Comparison of ENCODE assay signal across 13 cellular contexts in genomic region chr4:107987916-107988762, GRCh38. TPM values are rescaled to one million over a fixed set of nuclear protein-coding genes. Genes with fewer than 3 reads are reported as not detected.
DNase-seq lines count a peak whose midpoint lies in the region; ATAC-seq and TF ChIP-seq lines count a peak whose summit lies in the region.
"Had no signal": no experiment of that assay in that cellular context is flagged by ENCODE, and none has a peak within 500 bp of the region (broad histone marks: within the 10 kb centered on the region; RNA-seq: fewer than 3 reads in every experiment).

No MANE protein-coding gene starts in this region.

- H3K4me1 Mint-ChIP-seq in GM23338 (peaks cover 25% of the 10 kb centered on the region), T-cell (peaks cover 45 to 49% (median 48%) of the 10 kb centered on the region in 3 donors)

- CTCF ChIA-PET in T-cell (lab: Charles Lee), result interaction anchor here (0.6 kb wide), 2 partner anchors 61 to 1819 kb away, joined by 3 to 13 read pairs; no protein-coding TSS in a partner anchor

- H3K4me3 ChIP-seq in GM23338 (no peak overlapping the region), hepatocyte (no peak overlapping the region), stomach (no peak overlapping the region)
- no peak overlapping the region for H3K4me3 ChIP-seq in effector memory CD4-positive, alpha-beta T cell (ENCODE audit: insufficient read depth, low read depth, low read length, poor library complexity, severe bottlenecking)

- H3K9me3 ChIP-seq in hepatocyte (ENCODE audit: low read depth) (no peaks in the 10 kb centered on the region), stomach (no peaks in the 10 kb centered on the region)
- no peaks in the 10 kb centered on the region for H3K9me3 ChIP-seq in effector memory CD4-positive, alpha-beta T cell (ENCODE audit: control insufficient read depth, low read length)

- DNase-seq in GM23338 (ENCODE audit: low spot score), result peak; percentile 43
- no peak for DNase-seq in T-cell
- no peak for DNase-seq in hepatocyte (ENCODE audit: low spot score)
- peak; percentile 67 for DNase-seq in stomach
- DNase-seq in effector memory CD4-positive, alpha-beta T cell, result no peak
- DNase-seq in stimulated activated CD8-positive, alpha-beta memory T cell treated with anti-CD3 and anti-CD28 coated beads, Interleukin-4, amount 100 ng/mL, for 48 hours, result no peak
- DNase-seq: activated gamma-delta T cell; dermis blood vessel endothelial cell; NCI-H226; stimulated activated CD4-positive, alpha-beta T cell treated with anti-CD3 and anti-CD28 coated beads, Interleukin-1b, Interleukin-23, amount 100 ng/mL, for 48 hours had no signal

- 0 out of 2 replicates have a peak overlapping the region, but pooled peaks have one; percentile 92 for H3K4me2 ChIP-seq in GM23338
- H3K4me2 ChIP-seq in hepatocyte, result peak overlapping the region; percentile 88

- H3K4me3 Mint-ChIP-seq in GM23338, result no peak overlapping the region
- peak overlapping the region in 2 of 3 donors; percentile 13 to 95 for H3K4me3 Mint-ChIP-seq in T-cell

- no peak overlapping the region for H3K27ac ChIP-seq in GM23338 (ENCODE audit: low read depth)
- peak overlapping the region; percentile 43 for H3K27ac ChIP-seq in hepatocyte
- peak overlapping the region; percentile 68 to 95 (median 91) for H3K27ac ChIP-seq in stomach
- no peak overlapping the region for H3K27ac ChIP-seq in effector memory CD4-positive, alpha-beta T cell (ENCODE audit: insufficient read depth, low read length, poor library complexity, severe bottlenecking)
- H3K27ac ChIP-seq: RWPE1 had no signal

- peaks cover 15% of the 10 kb centered on the region for H3K4me1 ChIP-seq in GM23338 (ENCODE audit: insufficient read depth)
- H3K4me1 ChIP-seq in hepatocyte (ENCODE audit: insufficient read depth), result peaks cover 31% of the 10 kb centered on the region
- H3K4me1 ChIP-seq in stomach, result peaks cover 25 to 53% (median 38%) of the 10 kb centered on the region in 4 donors
- H3K4me1 ChIP-seq in effector memory CD4-positive, alpha-beta T cell (ENCODE audit: control insufficient read depth, insufficient read depth, low read length, poor library complexity, severe bottlenecking), result peaks cover 8% of the 10 kb centered on the region

- TF ChIP-seq EP300 in stomach (IDR thresholded peaks at IDR 0.05), result no peak

- H3K27me3 Mint-ChIP-seq in GM23338 (ENCODE audit: insufficient read depth, low read depth, poor library complexity), result no peaks in the 10 kb centered on the region
- no peaks in the 10 kb centered on the region for H3K27me3 Mint-ChIP-seq in T-cell

- H2AFZ ChIP-seq in GM23338, result no peak overlapping the region
- H2AFZ ChIP-seq in hepatocyte, result no peak overlapping the region

- H3K36me3 ChIP-seq in GM23338 (ENCODE audit: insufficient read depth) (no peaks in the 10 kb centered on the region), hepatocyte (replicated peaks; ENCODE audit: insufficient read depth, low read depth) (no peaks in the 10 kb centered on the region), stomach (no peaks in the 10 kb centered on the region)
- H3K36me3 ChIP-seq in effector memory CD4-positive, alpha-beta T cell (ENCODE audit: control insufficient read depth, insufficient read depth, low read length), result no peaks in the 10 kb centered on the region

- TF ChIP-seq POLR2A in stomach (IDR thresholded peaks at IDR 0.05), result no peak

- intact Hi-C loops in stomach (cut with DNase I; ENCODE audit: low total_unique reads), result no loop called here

- no peaks in the 10 kb centered on the region for H3K36me3 Mint-ChIP-seq in GM23338 (ENCODE audit: low read depth)
- no peaks in the 10 kb centered on the region for H3K36me3 Mint-ChIP-seq in T-cell
- H3K36me3 Mint-ChIP-seq: WTC11 had no signal

- POLR2A ChIA-PET in T-cell (lab: Charles Lee), result no interaction called here

- H3K79me2 ChIP-seq in GM23338 (replicated peaks; ENCODE audit: insufficient read depth) (peaks cover 31% of the 10 kb centered on the region), hepatocyte (peaks cover 31% of the 10 kb centered on the region)

- no peaks in the 10 kb centered on the region for H3F3A ChIP-seq in GM23338 (replicated peaks; ENCODE audit: low read depth)

- no peak for TF ChIP-seq CTCF in GM23338 (conservative IDR thresholded peaks at IDR 0.05; ENCODE audit: low read depth in 2 of 2)
- TF ChIP-seq CTCF in hepatocyte (IDR thresholded peaks at IDR 0.05; ENCODE audit: poor library complexity), result no peak
- TF ChIP-seq CTCF in stomach (IDR thresholded peaks at IDR 0.05), result no peak

- H3K27ac Mint-ChIP-seq in GM23338, result no peak overlapping the region
- no peak overlapping the region for H3K27ac Mint-ChIP-seq in T-cell
- H3K27ac Mint-ChIP-seq: WTC11 had no signal

- ATAC-seq in GM23338 (no peak), T-cell (replicated peaks in 1 of 4) (no peak), HG03280 (IDR thresholded peaks at IDR 0.05; ENCODE audit: unreplicated experiment) (no peak)
- ATAC-seq: WTC11 had no signal

- H3K9me2 ChIP-seq in GM23338 (ENCODE audit: insufficient read depth) (no peaks in the 10 kb centered on the region; the same call in 1 of the 2 replicates), hepatocyte (replicated peaks; ENCODE audit: insufficient read depth) (no peaks in the 10 kb centered on the region)

- 87% methylated on average over 10 of the region's 10 CpGs for WGBS in hepatocyte (ENCODE audit: low lambda C conversion rate, missing lambda C conversion rate)
- WGBS in stomach, 5 donors, result 52 to 66% (median 61%) methylated on average over 10 of the region's 10 CpGs

- H3K27me3 ChIP-seq in GM23338 (ENCODE audit: insufficient read depth) (peaks cover 5% of the 10 kb centered on the region), hepatocyte (no peaks in the 10 kb centered on the region), stomach (no peaks in the 10 kb centered on the region)
- no peaks in the 10 kb centered on the region for H3K27me3 ChIP-seq in effector memory CD4-positive, alpha-beta T cell (replicated peaks; ENCODE audit: control insufficient read depth, insufficient read depth, low read length, poor library complexity, severe bottlenecking)

- H3K9me3 Mint-ChIP-seq in GM23338, result no peaks in the 10 kb centered on the region
- no peaks in the 10 kb centered on the region for H3K9me3 Mint-ChIP-seq in T-cell
- H3K9me3 Mint-ChIP-seq: WTC11 had no signal

- peaks cover 12% of the 10 kb centered on the region; the same call in 1 of the 2 replicates for H4K20me1 ChIP-seq in GM23338 (replicated peaks; ENCODE audit: insufficient read depth)
- no peaks in the 10 kb centered on the region for H4K20me1 ChIP-seq in hepatocyte (ENCODE audit: insufficient read depth, poor library complexity, severe bottlenecking)

TF ChIP-seq in GM23338, 12 proteins besides CTCF, POLR2A, EP300 and RAD21 (continues in another document):
- TF ChIP-seq JUNB (IDR thresholded peaks at IDR 0.05; ENCODE audit: unreplicated experiment), result no peak
- TF ChIP-seq REST (IDR thresholded peaks at IDR 0.05; ENCODE audit: unreplicated experiment), result no peak

RNA-seq across cellular contexts. Expression of gene HADH, which starts 1.6 kb away (rescaled TPM):
- 37.7 and 39.1 TPM in 2 replicates for total RNA-seq in GM23338 (2014; rRNA removed; shearing (Covaris generic))
- 37.9 and 39.2 TPM in 2 replicates for polyA plus RNA-seq in GM23338 (2016; fragmentation: Nextera tagmentation; extraction: Ambion mirVana)
- total RNA-seq in T-cell, result 10 to 100 TPM; 14.2 to 25.0 (median 17.8) TPM
- total RNA-seq in hepatocyte, result 76.7 and 78.1 TPM in 2 replicates
- 61.8 and 83.5 TPM in 2 replicates for polyA plus RNA-seq in hepatocyte
- 100 to 1,000 TPM in 2 of 5 donors, 10 to 100 TPM in 3; 51.6 to 118 (median 64.7) TPM for total RNA-seq in stomach
- 10 to 100 TPM; 59.6 to 70.3 (median 64.8) TPM for polyA plus RNA-seq in stomach

RNA-seq across cellular contexts. Expression of gene CYP2U1, which starts 56.8 kb away (rescaled TPM):
- 7.3 and 9.9 TPM in 2 replicates for total RNA-seq in GM23338 (2014; rRNA removed; shearing (Covaris generic))
- polyA plus RNA-seq in GM23338 (2016; fragmentation: Nextera tagmentation; extraction: Ambion mirVana) (3.2 and 4.1 TPM in 2 replicates), hepatocyte (5.8 and 6.7 TPM in 2 replicates), stomach (1 to 10 TPM; 1.1 to 2.6 (median 1.1) TPM)
- total RNA-seq in T-cell (1 to 10 TPM; 3.3 to 7.8 (median 5.8) TPM), hepatocyte (9.7 and 11.3 TPM in 2 replicates), stomach (10 to 100 TPM in 1 of 5 donors, 1 to 10 TPM in 3, under 1 TPM in 1; 0.58 to 10.7 (median 6.4) TPM)

Comparison
In these comparisons a context has a peak if more than half of its experiments do, and no peak if none do; other contexts are left out.
1. DNase-seq: peak in GM23338 (single experiment) and stomach (single experiment); none in T-cell (0 of 34), hepatocyte (single experiment), effector memory CD4-positive, alpha-beta T cell (0 of 3) and stimulated activated CD8-positive, alpha-beta memory T cell treated with anti-CD3 and anti-CD28 coated beads, Interleukin-4, amount 100 ng/mL, for 48 hours (single experiment).
2. H3K27ac ChIP-seq: peak in hepatocyte (single experiment) and stomach (5 of 5); none in GM23338 (single experiment) and effector memory CD4-positive, alpha-beta T cell (single experiment).